In genomic region chr12:24034160-24034559, GRCh38 we compare ENCODE assay signal across 31 cellular contexts.
DNase-seq lines count a peak whose midpoint lies in the region; ATAC-seq, FAIRE-seq and TF ChIP-seq lines count a peak whose summit lies in the region.
"Had no signal": no experiment of that assay in that cellular context is flagged by ENCODE, and none has a peak within 500 bp of the region (broad histone marks: within the 10 kb centered on the region; RNA-seq: fewer than 3 reads in every experiment).

No MANE protein-coding gene starts in this region.

- FAIRE-seq in HepG2 (lab: Jason Lieb, UNC) (peak; percentile 32), GM12892 (lab: Jason Lieb, UNC) (no peak)

- TF ChIP-seq RAD21 in HepG2 (CRISPR knock-in tag; IDR thresholded peaks at IDR 0.05): no peak

- H3K36me3 Mint-ChIP-seq in nephron progenitor cell (ENCODE audit: low read depth): peaks cover 8% of the 10 kb centered on the region
- H3K36me3 Mint-ChIP-seq: naive thymus-derived CD4-positive, alpha-beta T cell had no signal

- BruUV-seq in HepG2 (replicated peaks; lab: Mats Ljungman, UMichigan): no TSS peak

- H3K36me3 ChIP-seq in HepG2 (replicated peaks in 1 of 2; ENCODE audit: control insufficient read depth in 1 of 2, insufficient read depth in 2 of 2, low read length in 2 of 2): no peaks in the 10 kb centered on the region
- no peaks in the 10 kb centered on the region for H3K36me3 ChIP-seq in right lobe of liver
- H3K36me3 ChIP-seq in ectodermal cell (ENCODE audit: control insufficient read depth, insufficient read depth, low read length): no peaks in the 10 kb centered on the region
- H3K36me3 ChIP-seq: gastrocnemius medialis, lower lobe of right lung, suprapubic skin had no signal

- H3K9me3 ChIP-seq in HepG2 (ENCODE audit: low read length) (no peaks in the 10 kb centered on the region), right lobe of liver (no peaks in the 10 kb centered on the region), ectodermal cell (ENCODE audit: control insufficient read depth, low read length) (no peaks in the 10 kb centered on the region)
- H3K9me3 ChIP-seq: gastrocnemius medialis, lower lobe of right lung, suprapubic skin had no signal

- H3K27ac ChIP-seq in HepG2 (ENCODE audit: extremely low read length, insufficient read depth, low read length) (peak overlapping the region; percentile 94), right lobe of liver (no peak overlapping the region), ectodermal cell (ENCODE audit: insufficient read depth, low read depth, low read length, poor library complexity, severe bottlenecking) (peak overlapping the region; percentile 8)
- H3K27ac ChIP-seq: coronary artery, gastrocnemius medialis, lower lobe of right lung, skin epidermis, suprapubic skin had no signal

- WGBS in HepG2 (ENCODE audit: low lambda C conversion rate): 41% methylated on average over 3 of the region's 3 CpGs
- WGBS in right lobe of liver (ENCODE audit: insufficient coverage, low coverage, low lambda C conversion rate, missing lambda C conversion rate): 59% methylated on average over 3 of the region's 3 CpGs
- 40 to 71% methylated on average over 2 of the region's 3 CpGs for WGBS in ectodermal cell, 2 experiments

- H3K4me3 ChIP-seq in HepG2 (replicated peaks in 1 of 3; ENCODE audit: insufficient read depth in 1 of 3, low read depth in 2 of 3, low read length in 3 of 3): peak overlapping the region in 2 of 3 experiments; percentile 62 to 65; a peak in 2 of 6 replicates
- no peak overlapping the region for H3K4me3 ChIP-seq in right lobe of liver
- no peak overlapping the region for H3K4me3 ChIP-seq in ectodermal cell (ENCODE audit: insufficient read depth, low read depth, low read length)
- H3K4me3 ChIP-seq: coronary artery, gastrocnemius medialis, lower lobe of right lung, skin epidermis, suprapubic skin had no signal

- TF ChIP-seq CTCF in HepG2 (CRISPR knock-in tag; IDR thresholded peaks at IDR 0.05): no peak
- TF ChIP-seq CTCF in right lobe of liver (IDR thresholded peaks at IDR 0.05): no peak
- TF ChIP-seq CTCF in nephron progenitor cell (IDR thresholded peaks at IDR 0.05): no peak

- H3K27ac Mint-ChIP-seq in nephron progenitor cell: peak overlapping the region; percentile 94
- H3K27ac Mint-ChIP-seq: activated CD4-positive, alpha-beta T cell treated with anti-CD3 and anti-CD28 coated beads for 36 hours; activated CD8-positive, alpha-beta T cell treated with anti-CD3 and anti-CD28 coated beads, Interleukin-2, amount 10 ng/mL, durations not matched to agents 7 days and 5 days; activated T-helper 17 cell treated with anti-CD3 and anti-CD28 coated beads, Interleukin-2, amount 50 U/mL, for 72 hours; CD4-positive, alpha-beta T cell; effector memory CD8-positive, alpha-beta T cell; naive thymus-derived CD4-positive, alpha-beta T cell had no signal

- H3K9me3 Mint-ChIP-seq in nephron progenitor cell: peaks cover 10% of the 10 kb centered on the region
- H3K9me3 Mint-ChIP-seq: activated T-helper 17 cell treated with anti-CD3 and anti-CD28 coated beads, Interleukin-2, amount 50 U/mL, for 72 hours; CD4-positive, alpha-beta T cell; effector memory CD8-positive, alpha-beta T cell had no signal

- in situ Hi-C loops in HepG2 (cut with HindIII; ENCODE audit: extremely low pct_ligation_motif_present, low pct_unique_long_range_greater_than_20kb): no loop called here

- no peaks in the 10 kb centered on the region for H4K20me1 ChIP-seq in HepG2 (ENCODE audit: insufficient read depth, low read length)

- DNase-seq in HepG2 (ENCODE audit: low spot score): no peak
- no peak for DNase-seq in right lobe of liver
- peak; percentile 14 for DNase-seq in nephron progenitor cell
- DNase-seq in GM12892 (ENCODE audit: insufficient read length): no peak
- DNase-seq in activated CD8-positive, alpha-beta memory T cell treated with anti-CD3 and anti-CD28 coated beads, Interleukin-2, amount 50 U/mL, for 48 hours: no peak
- DNase-seq in activated CD4-positive, alpha-beta T cell treated with anti-CD3 and anti-CD28 coated beads, Interleukin-2, amount 50 U/mL, for 4 hours: no peak
- DNase-seq: 8988T; activated CD4-positive, alpha-beta T cell treated with anti-CD3 and anti-CD28 coated beads for 36 hours; activated CD8-positive, alpha-beta T cell treated with anti-CD3 and anti-CD28 coated beads, Interleukin-2, amount 10 ng/mL, durations not matched to agents 7 days and 5 days; activated naive CD4-positive, alpha-beta T cell treated with anti-CD3 and anti-CD28 coated beads, Interleukin-2, amount 50 U/mL, for 16 hours; amniotic stem cell; CD4-positive, alpha-beta T cell; effector memory CD8-positive, alpha-beta T cell; gastrocnemius medialis; H7; Kasumi-1; lower lobe of right lung; MV-4-11; naive thymus-derived CD4-positive, alpha-beta T cell; NCI-H146; NCI-H2107; NCI-H345; Right ventricle myocardium superior; stimulated activated naive CD4-positive, alpha-beta T cell; SW 1271 had no signal

- intact Hi-C loops in HepG2 (cut with micrococcal nuclease; ENCODE audit: unreplicated experiment) (no loop called here), right lobe of liver (cut with DNase I) (no loop called here)

- POLR2A ChIA-PET in HepG2 (lab: Yijun Ruan, JAX): interaction anchor here (0.7 to 2.7 kb wide), 4 partner anchors 9 to 44 kb away, joined by 3 to 9 read pairs (median 5); no protein-coding TSS in a partner anchor

- H3K4me3 Mint-ChIP-seq in nephron progenitor cell: peak overlapping the region; percentile 26
- H3K4me3 Mint-ChIP-seq: activated CD4-positive, alpha-beta T cell treated with anti-CD3 and anti-CD28 coated beads for 36 hours; activated CD8-positive, alpha-beta T cell treated with anti-CD3 and anti-CD28 coated beads, Interleukin-2, amount 10 ng/mL, durations not matched to agents 7 days and 5 days; activated T-helper 17 cell treated with anti-CD3 and anti-CD28 coated beads, Interleukin-2, amount 50 U/mL, for 72 hours; CD4-positive, alpha-beta T cell; effector memory CD8-positive, alpha-beta T cell; naive thymus-derived CD4-positive, alpha-beta T cell had no signal

- H3K9ac ChIP-seq in HepG2 (ENCODE audit: insufficient read depth, low read depth, low read length): peak overlapping the region; percentile 73

- H3K79me2 ChIP-seq in HepG2 (ENCODE audit: insufficient read depth, low read length): peaks cover 87% of the 10 kb centered on the region

- peaks cover 91% of the 10 kb centered on the region for H3K4me1 ChIP-seq in HepG2 (ENCODE audit: insufficient read depth, low read length)
- peaks cover 0 to 8% (median 2%) of the 10 kb centered on the region in 4 donors for H3K4me1 ChIP-seq in right lobe of liver
- peaks cover 14% of the 10 kb centered on the region for H3K4me1 ChIP-seq in ectodermal cell (ENCODE audit: control insufficient read depth, insufficient read depth, low read length)
- H3K4me1 ChIP-seq: gastrocnemius medialis, lower lobe of right lung, suprapubic skin had no signal

- peak overlapping the region; percentile 84 for H3K4me2 ChIP-seq in HepG2 (ENCODE audit: low read depth, low read length)

- H2AFZ ChIP-seq in HepG2 (ENCODE audit: low read length): peak overlapping the region; percentile 82

- peaks cover 32% of the 10 kb centered on the region for H3K4me1 Mint-ChIP-seq in nephron progenitor cell
- H3K4me1 Mint-ChIP-seq: activated CD4-positive, alpha-beta T cell treated with anti-CD3 and anti-CD28 coated beads for 36 hours; activated T-helper 17 cell treated with anti-CD3 and anti-CD28 coated beads, Interleukin-2, amount 50 U/mL, for 72 hours; naive thymus-derived CD4-positive, alpha-beta T cell had no signal

- TF ChIP-seq POLR2A in HepG2 (IDR thresholded peaks at IDR 0.05; ENCODE audit: insufficient read depth in 1 of 2, low read depth in 2 of 2, low read length in 2 of 2) (no peak), right lobe of liver (IDR thresholded peaks at IDR 0.05) (no peak), GM12892 (IDR thresholded peaks at IDR 0.05; ENCODE audit: low read depth, low read length) (no peak)

- TF ChIP-seq EP300 in HepG2 (IDR thresholded peaks at IDR 0.05; ENCODE audit: low read depth in 2 of 2, low read length in 2 of 2) (no peak), HepG2 (CRISPR knock-in tag; IDR thresholded peaks at IDR 0.05; ENCODE audit: borderline replicate concordance) (no peak)

- ATAC-seq in HepG2 (peak; percentile 14; the same call in 1 of the 3 replicates), right lobe of liver (no peak), GM18870 (IDR thresholded peaks at IDR 0.05; ENCODE audit: unreplicated experiment) (no peak)
- ATAC-seq: activated CD4-positive, alpha-beta T cell treated with anti-CD3 and anti-CD28 coated beads for 36 hours; activated CD8-positive, alpha-beta T cell treated with anti-CD3 and anti-CD28 coated beads, Interleukin-2, amount 10 ng/mL, durations not matched to agents 7 days and 5 days; activated T-helper 17 cell treated with anti-CD3 and anti-CD28 coated beads, Interleukin-2, amount 50 U/mL, for 72 hours; effector memory CD8-positive, alpha-beta T cell; gastrocnemius medialis; lower lobe of right lung; naive thymus-derived CD4-positive, alpha-beta T cell had no signal

- CTCF ChIA-PET in HepG2 (lab: Yijun Ruan, JAX; ENCODE audit: low intra/inter-chr PET ratio, low total read pairs): no interaction called here

- no peaks in the 10 kb centered on the region for H3K27me3 Mint-ChIP-seq in nephron progenitor cell (ENCODE audit: low read depth, poor library complexity)
- H3K27me3 Mint-ChIP-seq: activated CD4-positive, alpha-beta T cell treated with anti-CD3 and anti-CD28 coated beads for 36 hours; activated T-helper 17 cell treated with anti-CD3 and anti-CD28 coated beads, Interleukin-2, amount 50 U/mL, for 72 hours; CD4-positive, alpha-beta T cell; effector memory CD8-positive, alpha-beta T cell; naive thymus-derived CD4-positive, alpha-beta T cell had no signal

- H3K27me3 ChIP-seq in HepG2 (ENCODE audit: control insufficient read depth in 1 of 2, insufficient read depth in 2 of 2, low read length in 2 of 2) (no peaks in the 10 kb centered on the region; a peak in 1 of 5 replicates), right lobe of liver (no peaks in the 10 kb centered on the region), ectodermal cell (ENCODE audit: control insufficient read depth, insufficient read depth, low read length, poor library complexity, severe bottlenecking) (no peaks in the 10 kb centered on the region)
- H3K27me3 ChIP-seq: gastrocnemius medialis, suprapubic skin had no signal

TF ChIP-seq in HepG2, 621 proteins besides CTCF, POLR2A, EP300 and RAD21 (continues in another document):
- TF ChIP-seq SOX6 (IDR thresholded peaks at IDR 0.05): no peak
- 0 out of 2 replicates have a peak, but pooled peaks have one; percentile 10 for TF ChIP-seq SOX6 (CRISPR knock-in tag; IDR thresholded peaks at IDR 0.05)

Comparison
In these comparisons a context has a peak if more than half of its experiments do, and no peak if none do; other contexts are left out.
1. H3K27ac ChIP-seq: peak in HepG2 (single experiment) and ectodermal cell (single experiment); none in right lobe of liver (0 of 3).
2. H3K4me3 ChIP-seq: peak in HepG2 (2 of 3); none in right lobe of liver (0 of 3) and ectodermal cell (single experiment).